Comparison of ENCODE assay signal across 23 cellular contexts in the genomic region with DNA sequence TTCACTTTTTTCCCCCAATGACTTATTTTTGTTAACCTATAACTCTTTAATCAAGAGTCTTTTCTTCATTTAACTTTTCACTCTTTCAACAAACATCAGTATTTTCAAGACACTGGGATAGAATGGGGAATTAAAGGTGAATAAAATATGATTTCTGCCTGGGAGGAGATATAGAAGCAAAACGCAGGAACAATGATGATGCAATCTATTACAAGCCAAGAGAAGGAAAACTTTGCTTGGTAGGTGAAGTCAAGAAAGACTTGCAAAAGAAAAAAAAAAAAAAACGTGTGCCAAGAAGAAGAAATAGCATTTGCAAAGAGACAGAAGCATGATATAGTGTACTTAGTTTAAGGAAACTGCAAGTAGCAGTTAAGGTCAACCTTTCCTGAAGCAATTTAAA.
"Had no signal": no experiment of that assay in that cellular context is flagged by ENCODE, and none has a peak within 500 bp of the region (broad histone marks: within the 10 kb centered on the region; RNA-seq: fewer than 3 reads in every experiment).

No MANE protein-coding gene starts in this region.

- ATAC-seq: foreskin keratinocyte, gastroesophageal sphincter, heart left ventricle, left cardiac atrium, left lung, left ventricle myocardium superior, lower lobe of right lung, mucosa of descending colon had no signal

- H3K27me3 Mint-ChIP-seq: naive B cell had no signal

- H3K4me3 ChIP-seq: coronary artery, dorsolateral prefrontal cortex, esophagus muscularis mucosa, gastroesophageal sphincter, heart left ventricle, left lung, lower lobe of right lung, mucosa of descending colon had no signal

- H3K27ac ChIP-seq: coronary artery, dorsolateral prefrontal cortex, esophagus muscularis mucosa, foreskin keratinocyte, gastroesophageal sphincter, heart left ventricle, left lung, lower lobe of right lung had no signal

- H3K9me3 ChIP-seq: esophagus muscularis mucosa, gastroesophageal sphincter, heart left ventricle, lower lobe of right lung, mucosa of descending colon had no signal

- H3K27ac Mint-ChIP-seq: mesothelial cell of epicardium, naive B cell had no signal

- H3K4me3 Mint-ChIP-seq: mesothelial cell of epicardium, naive B cell had no signal

- H3K27me3 ChIP-seq: dorsolateral prefrontal cortex, esophagus muscularis mucosa, foreskin keratinocyte, gastroesophageal sphincter, heart left ventricle, left lung had no signal

- H3K4me1 ChIP-seq: esophagus muscularis mucosa, foreskin keratinocyte, gastroesophageal sphincter, heart left ventricle, left lung, lower lobe of right lung had no signal

- FAIRE-seq: colon, endothelial cell of umbilical vein, frontal cortex, islet of Langerhans, keratinocyte had no signal

- H3K36me3 Mint-ChIP-seq: mesothelial cell of epicardium, naive B cell had no signal

- H3K36me3 ChIP-seq: esophagus muscularis mucosa, gastroesophageal sphincter, heart left ventricle, left lung, lower lobe of right lung had no signal

- H3K4me1 Mint-ChIP-seq: mesothelial cell of epicardium, naive B cell had no signal

- DNase-seq: dermis blood vessel endothelial cell; dorsolateral prefrontal cortex; effector CD4-positive, alpha-beta T cell; effector memory CD4-positive, alpha-beta T cell; foreskin keratinocyte; heart left ventricle; hippocampal formation; left cardiac atrium; left lung; left ventricle myocardium superior; lower lobe of right lung; mesenchymal stem cell; mucosa of descending colon; naive B cell had no signal
